Comparison of ENCODE assay signal across 8 cellular contexts in genomic region chr1:8026153-8026975, GRCh38. TPM values are rescaled to one million over a fixed set of nuclear protein-coding genes. Genes with fewer than 3 reads are reported as not detected.
DNase-seq lines count a peak whose midpoint lies in the region; ATAC-seq lines count a peak whose summit lies in the region.

ERRFI1 (minus strand) TSS chr1:8026309; CDS start chr1:8015619, 10,690 bp downstream.

- in situ Hi-C loops in ACHN (cut with HindIII; ENCODE audit: low pct_ligation_motif_present, low pct_unique_long_range_greater_than_20kb, low sequenced_read_pairs): no loop called here

- CTCF ChIA-PET in activated CD8-positive, alpha-beta memory T cell treated with anti-CD3 and anti-CD28 coated beads, Interleukin-2, amount 10 ng/mL, durations not matched to agents 7 days and 5 days (lab: Charles Lee): interaction anchor here (3.1 to 7.6 kb wide), 2 partner anchors 11 to 288 kb away, joined by 10 to 48 read pairs; no protein-coding TSS in a partner anchor

- peak within 1 kb of the TSS; percentile 33 for H3K4me3 ChIP-seq in effector memory CD4-positive, alpha-beta T cell (ENCODE audit: insufficient read depth, low read depth, low read length, poor library complexity, severe bottlenecking)

- no peaks in the 10 kb centered on the region for H3K36me3 ChIP-seq in effector memory CD4-positive, alpha-beta T cell (ENCODE audit: control insufficient read depth, insufficient read depth, low read length)

- peak within 1 kb of the TSS; percentile 18 for H3K27ac Mint-ChIP-seq in activated CD8-positive, alpha-beta memory T cell treated with anti-CD3 and anti-CD28 coated beads, Interleukin-2, amount 10 ng/mL, durations not matched to agents 7 days and 5 days

- peaks cover 11% of the 10 kb centered on the region for H3K4me1 ChIP-seq in effector memory CD4-positive, alpha-beta T cell (ENCODE audit: control insufficient read depth, insufficient read depth, low read length, poor library complexity, severe bottlenecking)

- no peaks in the 10 kb centered on the region for H3K9me3 Mint-ChIP-seq in activated CD8-positive, alpha-beta memory T cell treated with anti-CD3 and anti-CD28 coated beads, Interleukin-2, amount 10 ng/mL, durations not matched to agents 7 days and 5 days (ENCODE audit: low read depth)

- no peaks in the 10 kb centered on the region for H3K9me3 ChIP-seq in effector memory CD4-positive, alpha-beta T cell (ENCODE audit: control insufficient read depth, low read length)

- no peaks in the 10 kb centered on the region for H3K36me3 Mint-ChIP-seq in activated CD8-positive, alpha-beta memory T cell treated with anti-CD3 and anti-CD28 coated beads, Interleukin-2, amount 10 ng/mL, durations not matched to agents 7 days and 5 days

- peak within 1 kb of the TSS; percentile 70 for H3K4me3 Mint-ChIP-seq in activated CD8-positive, alpha-beta memory T cell treated with anti-CD3 and anti-CD28 coated beads, Interleukin-2, amount 10 ng/mL, durations not matched to agents 7 days and 5 days

- H3K4me1 Mint-ChIP-seq in activated CD8-positive, alpha-beta memory T cell treated with anti-CD3 and anti-CD28 coated beads, Interleukin-2, amount 10 ng/mL, durations not matched to agents 7 days and 5 days: peaks cover 10% of the 10 kb centered on the region

- no peak within 1 kb of the TSS for H3K27ac ChIP-seq in effector memory CD4-positive, alpha-beta T cell (ENCODE audit: insufficient read depth, low read length, poor library complexity, severe bottlenecking)

- H3K27me3 Mint-ChIP-seq in activated CD8-positive, alpha-beta memory T cell treated with anti-CD3 and anti-CD28 coated beads, Interleukin-2, amount 10 ng/mL, durations not matched to agents 7 days and 5 days: peaks cover 55% of the 10 kb centered on the region

- ATAC-seq in GM19023 (IDR thresholded peaks at IDR 0.05; ENCODE audit: unreplicated experiment) (peak; percentile 89), HG03280 (IDR thresholded peaks at IDR 0.05; ENCODE audit: unreplicated experiment) (peak; percentile 82)
- ATAC-seq in activated CD8-positive, alpha-beta memory T cell treated with anti-CD3 and anti-CD28 coated beads, Interleukin-2, amount 10 ng/mL, durations not matched to agents 7 days and 5 days: peak; percentile 96

- DNase-seq in ACHN (peak; percentile 90), NCI-H526 treated with DMSO at 0.1 percent for 48 hours (lab: John Stamatoyannopoulos, UW) (peak; percentile 76), lung microvascular endothelial cell (ENCODE audit: low read depth in 2 of 2) (peak; percentile 97 to 98)
- peak; percentile 88 for DNase-seq in activated CD8-positive, alpha-beta memory T cell treated with anti-CD3 and anti-CD28 coated beads, Interleukin-2, amount 10 ng/mL, durations not matched to agents 7 days and 5 days
- DNase-seq in effector memory CD4-positive, alpha-beta T cell: peak; percentile 77 to 83 (median 83)
- DNase-seq in stimulated activated CD4-positive, alpha-beta T cell treated with anti-CD3 and anti-CD28 coated beads, TNF-alpha, amount 100 ng/mL, for 24 hours (ENCODE audit: low read depth in 3 of 3): peak; percentile 74 to 88 (median 75)

- peaks cover 4% of the 10 kb centered on the region for H3K27me3 ChIP-seq in effector memory CD4-positive, alpha-beta T cell (replicated peaks; ENCODE audit: control insufficient read depth, insufficient read depth, low read length, poor library complexity, severe bottlenecking)

RNA-seq across cellular contexts. Expression of gene ERRFI1, which starts in this region (rescaled TPM):
- total RNA-seq in activated CD8-positive, alpha-beta memory T cell treated with anti-CD3 and anti-CD28 coated beads, Interleukin-2, amount 10 ng/mL, durations not matched to agents 7 days and 5 days: 1 to 10 TPM in 1 of 2 experiments, under 1 TPM in 1; 0.53 to 1.5 TPM
- 33.3 and 112 TPM in 2 replicates for total RNA-seq in lung microvascular endothelial cell

Comparison
In these comparisons a context has a peak if more than half of its experiments do, and no peak if none do; other contexts are left out.
1. RNA of gene ERRFI1 (total RNA-seq): 33.3 to 112 TPM in lung microvascular endothelial cell; 0.53 to 1.5 TPM in activated CD8-positive, alpha-beta memory T cell treated with anti-CD3 and anti-CD28 coated beads, Interleukin-2, amount 10 ng/mL, durations not matched to agents 7 days and 5 days; every median in the first group is over 10 times any median in the second.
2. Peak in every context shown above with its lines, with median percentiles within 50 percentile points of each other: DNase-seq and ATAC-seq.